In the genomic region with DNA sequence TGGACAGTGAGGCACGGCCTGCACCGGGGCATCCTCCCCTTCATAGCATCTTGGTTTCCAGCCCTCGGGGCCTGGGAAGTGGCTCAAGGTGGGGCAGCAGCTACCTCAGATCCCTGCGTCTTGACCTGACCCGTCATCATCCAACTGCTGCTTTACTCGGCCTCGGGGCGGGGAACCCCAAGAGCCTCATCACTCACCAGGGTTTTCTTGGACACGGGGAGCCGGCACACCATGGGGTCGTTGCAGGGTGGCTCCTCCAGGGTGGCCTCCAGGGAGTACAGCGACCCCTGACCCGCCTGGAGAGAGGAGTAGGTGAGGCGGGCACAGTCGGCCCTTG, we compare ENCODE assay signal across 8 cellular contexts. TPM values are rescaled to one million over a fixed set of nuclear protein-coding genes. Genes with fewer than 3 reads are reported as not detected.
DNase-seq lines count a peak whose midpoint lies in the region; ATAC-seq, FAIRE-seq and TF ChIP-seq lines count a peak whose summit lies in the region.

No MANE protein-coding gene starts in this region.

- no peaks in the 10 kb centered on the region for H3K9me3 ChIP-seq in CD8-positive, alpha-beta T cell (ENCODE audit: low read length)

- no peak for DNase-seq in CD8-positive, alpha-beta T cell
- DNase-seq in T-cell (no peak), sciatic nerve (ENCODE audit: low spot score) (no peak), GM19239 (ENCODE audit: insufficient read length, low spot score) (no peak), GM10248 (ENCODE audit: extremely low spot score) (no peak)

- H3K4me3 Mint-ChIP-seq in CD8-positive, alpha-beta T cell, result peak overlapping the region; percentile 77
- H3K4me3 Mint-ChIP-seq in T-cell, result peak overlapping the region; percentile 72 to 75 (median 74)

- no peak for TF ChIP-seq CTCF in CD8-positive, alpha-beta T cell (IDR thresholded peaks at IDR 0.05)
- no peak for TF ChIP-seq CTCF in GM10248 (IDR thresholded peaks at IDR 0.05; ENCODE audit: control extremely low read depth, extremely low read depth, low read depth, missing control alignments)

- POLR2A ChIA-PET in CD8-positive, alpha-beta T cell (lab: Charles Lee), result interaction anchor here (0.8 to 1.9 kb wide), 5 partner anchors 22 to 110 kb away, joined by 3 to 15 read pairs (median 8); a partner anchor contains a TSS
- POLR2A ChIA-PET in T-cell (lab: Charles Lee) (no interaction called here), GM10248 (lab: Yijun Ruan, JAX) (interaction anchor here (1.2 kb wide), 1 partner anchor 22 kb away, joined by 3 read pairs; a partner anchor contains a TSS)

- no peaks in the 10 kb centered on the region for H3K9me3 Mint-ChIP-seq in CD8-positive, alpha-beta T cell
- H3K9me3 Mint-ChIP-seq in T-cell, result no peaks in the 10 kb centered on the region

- H3K4me1 Mint-ChIP-seq in CD8-positive, alpha-beta T cell (ENCODE audit: low read depth), result peaks cover 10% of the 10 kb centered on the region
- peaks cover 11 to 16% (median 14%) of the 10 kb centered on the region in 3 donors for H3K4me1 Mint-ChIP-seq in T-cell

- no peak for FAIRE-seq in GM19239 (lab: Jason Lieb, UNC)

- CTCF ChIA-PET in CD8-positive, alpha-beta T cell (lab: Charles Lee), result interaction anchor here (0.5 to 4.7 kb wide), 5 partner anchors 13 to 128 kb away, joined by 3 to 36 read pairs (median 4); a partner anchor contains a TSS
- CTCF ChIA-PET in T-cell (lab: Charles Lee), result interaction anchor here (0.5 to 1.0 kb wide), 2 partner anchors 22 to 77 kb away, joined by 3 read pairs; a partner anchor contains a TSS
- CTCF ChIA-PET in GM10248 (lab: Yijun Ruan, JAX), result interaction anchor here (1.0 to 4.4 kb wide), 4 partner anchors 10 to 110 kb away, joined by 3 to 23 read pairs (median 11); a partner anchor contains a TSS

- peak overlapping the region; percentile 74 for H3K4me3 ChIP-seq in CD8-positive, alpha-beta T cell (ENCODE audit: low read depth, low read length)

- no peaks in the 10 kb centered on the region for H3K27me3 Mint-ChIP-seq in CD8-positive, alpha-beta T cell (ENCODE audit: low read depth)
- peaks cover 3 to 5% of the 10 kb centered on the region in 2 donors for H3K27me3 Mint-ChIP-seq in T-cell

- no peaks in the 10 kb centered on the region for H3K36me3 Mint-ChIP-seq in CD8-positive, alpha-beta T cell
- peaks cover 4% of the 10 kb centered on the region for H3K36me3 Mint-ChIP-seq in T-cell

- no peak overlapping the region for H3K27ac ChIP-seq in CD8-positive, alpha-beta T cell (ENCODE audit: low read depth, low read length)

- no peak for ATAC-seq in CD8-positive, alpha-beta T cell
- ATAC-seq in T-cell (replicated peaks in 1 of 4) (peak in 2 of 4 experiments; percentile 3 to 8), esophagus mucosa (peak; percentile 7), sciatic nerve (peak; percentile 3), HG02759 (IDR thresholded peaks at IDR 0.05; ENCODE audit: unreplicated experiment) (no peak), GM18858 (IDR thresholded peaks at IDR 0.05; ENCODE audit: unreplicated experiment) (no peak)

- intact Hi-C loops in CD8-positive, alpha-beta T cell (cut with DNase I, micrococcal nuclease), result loop anchor here in 1 of 2 experiments (10.0 kb wide), 1 partner anchor 277 kb away; a partner anchor contains a TSS
- intact Hi-C loops in sciatic nerve (cut with DNase I), result no loop called here

- no peaks in the 10 kb centered on the region for H3K27me3 ChIP-seq in CD8-positive, alpha-beta T cell (ENCODE audit: insufficient read depth, low read length)

- H3K4me1 ChIP-seq in CD8-positive, alpha-beta T cell (ENCODE audit: insufficient read depth, low read length), result peaks cover 12% of the 10 kb centered on the region

- H3K36me3 ChIP-seq in CD8-positive, alpha-beta T cell (ENCODE audit: insufficient read depth, low read length), result no peaks in the 10 kb centered on the region

- no peak overlapping the region for H3K27ac Mint-ChIP-seq in CD8-positive, alpha-beta T cell
- no peak overlapping the region for H3K27ac Mint-ChIP-seq in T-cell

RNA-seq across cellular contexts. Expression of a gene that starts 0.7 kb away (rescaled TPM):
- total RNA-seq in CD8-positive, alpha-beta T cell, result 10 to 100 TPM; 13.1 to 14.1 TPM
- total RNA-seq in T-cell (10 to 100 TPM; 18.2 to 39.3 (median 30.4) TPM), esophagus mucosa (4.1 TPM), sciatic nerve (122 TPM)

RNA-seq across cellular contexts. Expression of a gene that starts 21.1 kb away (rescaled TPM):
- under 1 TPM; 0.17 to 0.27 TPM for total RNA-seq in CD8-positive, alpha-beta T cell
- total RNA-seq in T-cell (under 1 TPM; 0.18 to 0.30 (median 0.23) TPM), esophagus mucosa (0.44 TPM), sciatic nerve (0.71 TPM)

RNA-seq across cellular contexts. Expression of a gene that starts 21.9 kb away (rescaled TPM):
- 10 to 100 TPM; 15.0 to 15.9 TPM for total RNA-seq in CD8-positive, alpha-beta T cell
- total RNA-seq in T-cell, result 10 to 100 TPM; 17.2 to 25.7 (median 23.5) TPM
- total RNA-seq in esophagus mucosa, result 6.8 TPM
- total RNA-seq in sciatic nerve, result 10.4 TPM

RNA-seq across cellular contexts. Expression of a gene that starts 25.1 kb away (rescaled TPM):
- total RNA-seq in CD8-positive, alpha-beta T cell, result under 1 TPM; 0.53 to 0.65 TPM
- under 1 TPM; 0.10 to 0.65 (median 0.32) TPM for total RNA-seq in T-cell
- total RNA-seq in esophagus mucosa, result 0.16 TPM
- total RNA-seq in sciatic nerve, result 0.22 TPM

RNA-seq across cellular contexts. Expression of a gene that starts 25.2 kb away (rescaled TPM):
- total RNA-seq in CD8-positive, alpha-beta T cell, result 10 to 100 TPM; 30.0 to 32.3 TPM
- total RNA-seq in T-cell (10 to 100 TPM; 32.3 to 69.5 (median 58.3) TPM), esophagus mucosa (20.1 TPM), sciatic nerve (48.8 TPM)

Comparison
In these comparisons a context has a peak if more than half of its experiments do, and no peak if none do; other contexts are left out.
1. ATAC-seq: peak in esophagus mucosa (single experiment) and sciatic nerve (single experiment); none in CD8-positive, alpha-beta T cell (single experiment), HG02759 (single experiment) and GM18858 (single experiment).
2. POLR2A ChIA-PET loops: an anchor here in CD8-positive, alpha-beta T cell (0.8 to 1.9 kb wide) and GM10248 (1.2 kb wide); none called in T-cell.